8 cellular contexts compared by ENCODE assay signal in genomic region chr5:138459311-138459710, GRCh38. TPM values are rescaled to one million over a fixed set of nuclear protein-coding genes. Genes with fewer than 3 reads are reported as not detected.
DNase-seq lines count a peak whose midpoint lies in the region; ATAC-seq and TF ChIP-seq lines count a peak whose summit lies in the region.

No MANE protein-coding gene starts in this region.

- H3K4me1 ChIP-seq in right cardiac atrium (ENCODE audit: control insufficient read depth, insufficient read depth, low read length) (peaks cover 10% of the 10 kb centered on the region), uterus (no peaks in the 10 kb centered on the region), GM23248 (ENCODE audit: insufficient read depth) (peaks cover 14% of the 10 kb centered on the region)

- H3K36me3 ChIP-seq in uterus (no peaks in the 10 kb centered on the region), GM23248 (ENCODE audit: low read depth) (no peaks in the 10 kb centered on the region)

- no peak overlapping the region for H2AFZ ChIP-seq in GM23248

- H3K4me2 ChIP-seq in GM23248 (ENCODE audit: unreplicated experiment) = no peak overlapping the region

- 58% methylated on average over 9 of the region's 9 CpGs for WGBS in right cardiac atrium
- 87 to 92% methylated on average over 9 of the region's 9 CpGs for WGBS in GM23248 (ENCODE audit: low coverage in 1 of 2, low lambda C conversion rate in 2 of 2, missing lambda C conversion rate in 2 of 2), 2 experiments

- DNase-seq in activated CD8-positive, alpha-beta memory T cell treated with anti-CD3 and anti-CD28 coated beads for 1 hour (ENCODE audit: extremely low read depth in 1 of 2, low read depth in 1 of 2) = peak; percentile 68 to 81
- DNase-seq in right cardiac atrium (peak; percentile 64 to 83 (median 79)), uterus (no peak), HK-2 (ENCODE audit: unreplicated experiment) (no peak), GM23248 (no peak)
- DNase-seq in stimulated activated CD8-positive, alpha-beta memory T cell treated with anti-CD3 and anti-CD28 coated beads, Interleukin-7, amount 100 ng/mL, for 48 hours (ENCODE audit: extremely low read depth in 1 of 2, low read depth in 1 of 2) = peak; percentile 76 to 90

- no peak for TF ChIP-seq POLR2A in uterus (IDR thresholded peaks at IDR 0.05)

- peak; percentile 31 for ATAC-seq in HG03442 (IDR thresholded peaks at IDR 0.05; ENCODE audit: unreplicated experiment)
- ATAC-seq in right cardiac atrium = peak in 1 of 2 donors; percentile 34
- ATAC-seq in HG02588 (IDR thresholded peaks at IDR 0.05; ENCODE audit: unreplicated experiment) = no peak

- H3F3A ChIP-seq in GM23248 (ENCODE audit: insufficient read depth) = no peaks in the 10 kb centered on the region

- H3K9me3 ChIP-seq in right cardiac atrium (ENCODE audit: control insufficient read depth, low read length) (no peaks in the 10 kb centered on the region), uterus (no peaks in the 10 kb centered on the region), GM23248 (ENCODE audit: low read depth) (no peaks in the 10 kb centered on the region)

- H3K79me2 ChIP-seq in GM23248 (ENCODE audit: insufficient read depth) = no peaks in the 10 kb centered on the region

- in situ Hi-C loops in GM23248 (cut with MboI) = no loop called here

- no peak for TF ChIP-seq CTCF in uterus (IDR thresholded peaks at IDR 0.05)

- H4K20me1 ChIP-seq in GM23248 (ENCODE audit: insufficient read depth) = no peaks in the 10 kb centered on the region

- intact Hi-C loops in right cardiac atrium (cut with DNase I) = no loop called here
- intact Hi-C loops in uterus (cut with DNase I; ENCODE audit: low total_unique reads) = no loop called here

- no peaks in the 10 kb centered on the region for H3K27me3 ChIP-seq in right cardiac atrium (ENCODE audit: control insufficient read depth, insufficient read depth)
- H3K27me3 ChIP-seq in uterus = no peaks in the 10 kb centered on the region
- H3K27me3 ChIP-seq in GM23248 (replicated peaks; ENCODE audit: insufficient read depth) = no peaks in the 10 kb centered on the region

- H3K27ac ChIP-seq in right cardiac atrium (ENCODE audit: low read length) (no peak overlapping the region), uterus (no peak overlapping the region), GM23248 (no peak overlapping the region)

- no peaks in the 10 kb centered on the region for H3K9me2 ChIP-seq in GM23248 (ENCODE audit: insufficient read depth)

- H3K4me3 ChIP-seq in right cardiac atrium (ENCODE audit: low read length) (no peak overlapping the region), uterus (no peak overlapping the region), GM23248 (no peak overlapping the region)

- no peak overlapping the region for H3K9ac ChIP-seq in GM23248

RNA-seq across cellular contexts. Expression of gene EGR1, which starts 6.0 kb away (rescaled TPM):
- 10 to 100 TPM in 3 of 4 donors, 1 to 10 TPM in 1; 8.4 to 66.5 (median 22.1) TPM for total RNA-seq in right cardiac atrium
- polyA plus RNA-seq in right cardiac atrium = 123 TPM
- total RNA-seq in uterus = 100 to 1,000 TPM in 1 of 4 donors, 10 to 100 TPM in 1, 1 to 10 TPM in 2; 2.6 to 123 (median 35.2) TPM
- total RNA-seq in GM23248 (2014; rRNA removed; shearing (Covaris generic)) = 14.3 and 19.0 TPM in 2 replicates
- 161 and 170 TPM in 2 replicates for polyA plus RNA-seq in GM23248 (2016; fragmentation: Nextera tagmentation; extraction: Ambion mirVana)

RNA-seq across cellular contexts. Expression of gene REEP2, which starts 20.5 kb away (rescaled TPM):
- 10 to 100 TPM; 29.9 to 58.9 (median 37.2) TPM for total RNA-seq in right cardiac atrium
- 38.7 TPM for polyA plus RNA-seq in right cardiac atrium
- 10 to 100 TPM in 1 of 4 donors, 1 to 10 TPM in 2, under 1 TPM in 1; 0.77 to 14.1 (median 5.0) TPM for total RNA-seq in uterus
- total RNA-seq in GM23248 (2014; rRNA removed; shearing (Covaris generic)) = 4.4 and 5.0 TPM in 2 replicates
- 8.6 and 9.4 TPM in 2 replicates for polyA plus RNA-seq in GM23248 (2016; fragmentation: Nextera tagmentation; extraction: Ambion mirVana)

Comparison
In these comparisons a context has a peak if more than half of its experiments do, and no peak if none do; other contexts are left out.
1. DNase-seq: peak in activated CD8-positive, alpha-beta memory T cell treated with anti-CD3 and anti-CD28 coated beads for 1 hour (2 of 2), right cardiac atrium (3 of 3) and stimulated activated CD8-positive, alpha-beta memory T cell treated with anti-CD3 and anti-CD28 coated beads, Interleukin-7, amount 100 ng/mL, for 48 hours (2 of 2); none in uterus (0 of 2), HK-2 (single experiment) and GM23248 (single experiment).